ENCODE assay signal across 9 cellular contexts in genomic region chr5:68250662-68251298, GRCh38. TPM values are rescaled to one million over a fixed set of nuclear protein-coding genes. Genes with fewer than 3 reads are reported as not detected.
DNase-seq lines count a peak whose midpoint lies in the region; ATAC-seq and TF ChIP-seq lines count a peak whose summit lies in the region.
"Had no signal": no experiment of that assay in that cellular context is flagged by ENCODE, and none has a peak within 500 bp of the region (broad histone marks: within the 10 kb centered on the region; RNA-seq: fewer than 3 reads in every experiment).

No MANE protein-coding gene starts in this region.

- H3K4me1 ChIP-seq in mesendoderm (ENCODE audit: control insufficient read depth, low read depth, low read length), result peaks cover 21% of the 10 kb centered on the region
- peaks cover 0 to 88% (median 54%) of the 10 kb centered on the region in 4 donors for H3K4me1 ChIP-seq in tibial artery

- no peak overlapping the region for H4K8ac ChIP-seq in mesendoderm (ENCODE audit: low read depth, low read length)

- DNase-seq in activated CD4-positive, alpha-beta memory T cell treated with anti-CD3 and anti-CD28 coated beads for 36 hours, result no peak
- no peak for DNase-seq in activated CD4-positive, alpha-beta memory T cell treated with anti-CD3 and anti-CD28 coated beads, Interleukin-2, amount 10 ng/mL, durations not matched to agents 7 days and 5 days
- DNase-seq in mesendoderm (peak; percentile 70), tibial artery (no peak), erythroblast (lab: John Stamatoyannopoulos, UW) (no peak)
- no peak for DNase-seq in activated CD4-positive, CD25-positive, alpha-beta regulatory T cell (lab: John Stamatoyannopoulos, UW)
- DNase-seq: NK-92 treated with Interleukin-12 subunit alpha and Interleukin-12 subunit beta, amount 100 ng/mL, for 24 hours had no signal

- CTCF ChIA-PET in activated CD4-positive, alpha-beta memory T cell treated with anti-CD3 and anti-CD28 coated beads for 36 hours (lab: Charles Lee), result interaction anchor here (0.7 to 5.5 kb wide), 4 partner anchors 34 to 1004 kb away, joined by 3 to 52 read pairs (median 4); no protein-coding TSS in a partner anchor
- CTCF ChIA-PET in activated CD4-positive, alpha-beta memory T cell treated with anti-CD3 and anti-CD28 coated beads, Interleukin-2, amount 10 ng/mL, durations not matched to agents 7 days and 5 days (lab: Charles Lee), result interaction anchor here (0.9 to 2.2 kb wide), 4 partner anchors 22 to 1004 kb away, joined by 3 to 10 read pairs (median 4); partner anchors contain the start of gene PIK3R1

- H3K56ac ChIP-seq in mesendoderm (ENCODE audit: low read length), result peak overlapping the region; percentile 83

- H2BK120ac ChIP-seq in mesendoderm (ENCODE audit: low read depth, low read length), result no peak overlapping the region

- peaks cover 2% of the 10 kb centered on the region for H3K79me1 ChIP-seq in mesendoderm (ENCODE audit: low read length)

- H3K27me3 Mint-ChIP-seq in activated CD4-positive, alpha-beta memory T cell treated with anti-CD3 and anti-CD28 coated beads for 36 hours, result no peaks in the 10 kb centered on the region
- no peaks in the 10 kb centered on the region for H3K27me3 Mint-ChIP-seq in activated CD4-positive, alpha-beta memory T cell treated with anti-CD3 and anti-CD28 coated beads, Interleukin-2, amount 10 ng/mL, durations not matched to agents 7 days and 5 days
- H3K27me3 Mint-ChIP-seq in brain, result peaks cover 5% of the 10 kb centered on the region

- peaks cover 84% of the 10 kb centered on the region for H3K4me1 Mint-ChIP-seq in activated CD4-positive, alpha-beta memory T cell treated with anti-CD3 and anti-CD28 coated beads for 36 hours (ENCODE audit: low read depth)
- peaks cover 63% of the 10 kb centered on the region for H3K4me1 Mint-ChIP-seq in activated CD4-positive, alpha-beta memory T cell treated with anti-CD3 and anti-CD28 coated beads, Interleukin-2, amount 10 ng/mL, durations not matched to agents 7 days and 5 days
- peaks cover 80% of the 10 kb centered on the region for H3K4me1 Mint-ChIP-seq in brain

- TF ChIP-seq POLR2A in erythroblast (IDR thresholded peaks at IDR 0.05; ENCODE audit: low read length), result no peak

- H2BK5ac ChIP-seq in mesendoderm (ENCODE audit: low read length), result no peak overlapping the region

- no peaks in the 10 kb centered on the region for H3K9me3 Mint-ChIP-seq in activated CD4-positive, alpha-beta memory T cell treated with anti-CD3 and anti-CD28 coated beads for 36 hours
- H3K9me3 Mint-ChIP-seq in activated CD4-positive, alpha-beta memory T cell treated with anti-CD3 and anti-CD28 coated beads, Interleukin-2, amount 10 ng/mL, durations not matched to agents 7 days and 5 days, result no peaks in the 10 kb centered on the region
- peaks cover 0 to 3% (median 0%) of the 10 kb centered on the region in 5 experiments for H3K9me3 Mint-ChIP-seq in brain

- no peak overlapping the region for H3K4me2 ChIP-seq in mesendoderm (ENCODE audit: low read length)

- no CpG with 5 or more reads among the region's 5 CpGs for WGBS in mesendoderm (ENCODE audit: extremely low coverage, insufficient coverage, low lambda C conversion rate)

- H3K27me3 ChIP-seq in mesendoderm (ENCODE audit: insufficient read depth, low read length, poor library complexity), result no peaks in the 10 kb centered on the region
- no peaks in the 10 kb centered on the region for H3K27me3 ChIP-seq in tibial artery

- H4K5ac ChIP-seq in mesendoderm (ENCODE audit: low read length), result no peak overlapping the region

- H3K27ac ChIP-seq in mesendoderm (ENCODE audit: low read depth, low read length) (peak overlapping the region; percentile 14), tibial artery (peak overlapping the region; percentile 69 to 75)

- no peaks in the 10 kb centered on the region for H3K36me3 Mint-ChIP-seq in activated CD4-positive, alpha-beta memory T cell treated with anti-CD3 and anti-CD28 coated beads for 36 hours
- peaks cover 14% of the 10 kb centered on the region for H3K36me3 Mint-ChIP-seq in activated CD4-positive, alpha-beta memory T cell treated with anti-CD3 and anti-CD28 coated beads, Interleukin-2, amount 10 ng/mL, durations not matched to agents 7 days and 5 days (ENCODE audit: low read depth)
- H3K36me3 Mint-ChIP-seq in brain, result peaks cover 5% of the 10 kb centered on the region

- H3K36me3 ChIP-seq in mesendoderm (ENCODE audit: control insufficient read depth, insufficient read depth, low read length) (no peaks in the 10 kb centered on the region), tibial artery (peaks cover 0 to 4% (median 0%) of the 10 kb centered on the region in 3 donors)

- peak overlapping the region; percentile 70 for H3K4ac ChIP-seq in mesendoderm (ENCODE audit: low read depth, low read length)

- peak overlapping the region; percentile 27 for H3K4me3 Mint-ChIP-seq in activated CD4-positive, alpha-beta memory T cell treated with anti-CD3 and anti-CD28 coated beads for 36 hours
- H3K4me3 Mint-ChIP-seq in activated CD4-positive, alpha-beta memory T cell treated with anti-CD3 and anti-CD28 coated beads, Interleukin-2, amount 10 ng/mL, durations not matched to agents 7 days and 5 days, result no peak overlapping the region
- H3K4me3 Mint-ChIP-seq in brain, result peak overlapping the region in 3 of 5 experiments; percentile 10 to 54 (median 51)

- intact Hi-C loops in activated CD4-positive, alpha-beta memory T cell treated with anti-CD3 and anti-CD28 coated beads for 36 hours (cut with micrococcal nuclease), result loop anchor here (1.0 to 10.0 kb wide), 5 partner anchors 11 to 1086 kb away; partner anchors contain the start of gene PIK3R1
- intact Hi-C loops in tibial artery (cut with DNase I; ENCODE audit: low total_unique reads), result loop anchor here (5.0 kb wide), 1 partner anchor 1003 kb away; no protein-coding TSS in a partner anchor

- POLR2A ChIA-PET in activated CD4-positive, alpha-beta memory T cell treated with anti-CD3 and anti-CD28 coated beads for 36 hours (lab: Charles Lee), result interaction anchor here (5.5 kb wide), 1 partner anchor 35 kb away, joined by 35 read pairs; the partner anchor contains the start of gene PIK3R1
- POLR2A ChIA-PET in activated CD4-positive, alpha-beta memory T cell treated with anti-CD3 and anti-CD28 coated beads, Interleukin-2, amount 10 ng/mL, durations not matched to agents 7 days and 5 days (lab: Charles Lee), result interaction anchor here (1.1 to 3.2 kb wide), 3 partner anchors 35 to 66 kb away, joined by 3 to 25 read pairs (median 4); partner anchors contain the start of gene PIK3R1

- H3K27ac Mint-ChIP-seq in activated CD4-positive, alpha-beta memory T cell treated with anti-CD3 and anti-CD28 coated beads for 36 hours, result peak overlapping the region; percentile 85
- H3K27ac Mint-ChIP-seq in activated CD4-positive, alpha-beta memory T cell treated with anti-CD3 and anti-CD28 coated beads, Interleukin-2, amount 10 ng/mL, durations not matched to agents 7 days and 5 days, result no peak overlapping the region
- peak overlapping the region in 3 of 5 experiments; percentile 38 to 81 (median 77) for H3K27ac Mint-ChIP-seq in brain

- no peak overlapping the region for H3K4me3 ChIP-seq in mesendoderm (ENCODE audit: low read length)
- H3K4me3 ChIP-seq in tibial artery, result no peak overlapping the region

- no peaks in the 10 kb centered on the region for H3K9me3 ChIP-seq in tibial artery

- H2AK5ac ChIP-seq in mesendoderm (ENCODE audit: low read length), result no peak overlapping the region

- TF ChIP-seq CTCF in brain (conservative IDR thresholded peaks at IDR 0.05), result no peak
- TF ChIP-seq CTCF in tibial artery (IDR thresholded peaks at IDR 0.05), result no peak

- ATAC-seq in HG03378 (IDR thresholded peaks at IDR 0.05; ENCODE audit: unreplicated experiment), result no peak

- H3K79me2 ChIP-seq in mesendoderm (ENCODE audit: control insufficient read depth, insufficient read depth, low read length), result peaks cover 5% of the 10 kb centered on the region

- no peak overlapping the region for H3K23ac ChIP-seq in mesendoderm (ENCODE audit: low read length)

- peak overlapping the region; percentile 60 for H3K18ac ChIP-seq in mesendoderm (ENCODE audit: low read length)

- H2BK15ac ChIP-seq in mesendoderm (replicated peaks; ENCODE audit: low read depth), result peak overlapping the region; percentile 14

- no peak overlapping the region for H3K9ac ChIP-seq in mesendoderm (ENCODE audit: low read length)

RNA-seq across cellular contexts. Expression of gene PIK3R1, which starts 35.2 kb away (rescaled TPM):
- 10 to 100 TPM; 35.3 to 40.9 TPM for total RNA-seq in activated CD4-positive, alpha-beta memory T cell treated with anti-CD3 and anti-CD28 coated beads for 36 hours
- total RNA-seq in activated CD4-positive, alpha-beta memory T cell treated with anti-CD3 and anti-CD28 coated beads, Interleukin-2, amount 10 ng/mL, durations not matched to agents 7 days and 5 days, result 10 to 100 TPM; 83.1 to 86.4 TPM
- polyA plus RNA-seq in brain (ENCODE audit: insufficient read depth, low read depth, low replicate concordance), result 11.9 TPM
- polyA plus RNA-seq in mesendoderm (2013, experiment 1 of 2), result 22.1 TPM
- 22.7 TPM for polyA plus RNA-seq in mesendoderm (2013, experiment 2 of 2)
